26 cellular contexts compared by ENCODE assay signal in genomic region chr11:57015679-57016078, GRCh38. TPM values are rescaled to one million over a fixed set of nuclear protein-coding genes. Genes with fewer than 3 reads are reported as not detected.
DNase-seq lines count a peak whose midpoint lies in the region; ATAC-seq, FAIRE-seq and TF ChIP-seq lines count a peak whose summit lies in the region.
"Had no signal": no experiment of that assay in that cellular context is flagged by ENCODE, and none has a peak within 500 bp of the region (broad histone marks: within the 10 kb centered on the region; RNA-seq: fewer than 3 reads in every experiment).

No MANE protein-coding gene starts in this region.

- H3K27ac ChIP-seq in HepG2 (ENCODE audit: extremely low read length, insufficient read depth, low read length) = no peak overlapping the region
- H3K27ac ChIP-seq in right lobe of liver = no peak overlapping the region
- H3K27ac ChIP-seq in K562 (ENCODE audit: extremely low read depth, low read depth, low read length) = no peak overlapping the region
- H3K27ac ChIP-seq: 22Rv1, BLaER1 had no signal

- no peaks in the 10 kb centered on the region for H3K27me3 ChIP-seq in HepG2 (ENCODE audit: control insufficient read depth in 1 of 2, insufficient read depth in 2 of 2, low read length in 2 of 2)
- no peaks in the 10 kb centered on the region for H3K27me3 ChIP-seq in right lobe of liver
- no peaks in the 10 kb centered on the region for H3K27me3 ChIP-seq in K562 (ENCODE audit: control insufficient read depth in 2 of 2, insufficient read depth in 2 of 2, low read length in 2 of 2)
- H3K27me3 ChIP-seq: BE2C, BLaER1 had no signal

- no peaks in the 10 kb centered on the region for H3K27me3 Mint-ChIP-seq in activated CD4-positive, alpha-beta T cell treated with anti-CD3 and anti-CD28 coated beads, Interleukin-2, amount 10 ng/mL, durations not matched to agents 24 days and 14 days
- H3K27me3 Mint-ChIP-seq: CD4-positive, alpha-beta memory T cell; CD4-positive, CD25-positive, alpha-beta regulatory T cell; CD8-positive, alpha-beta memory T cell had no signal

- CTCF ChIA-PET in HepG2 (lab: Yijun Ruan, JAX; ENCODE audit: low intra/inter-chr PET ratio, low total read pairs) (no interaction called here), K562 (lab: Yijun Ruan, JAX; ENCODE audit: low intra/inter-chr PET ratio) (no interaction called here)

- POLR2A ChIA-PET in HepG2 (lab: Yijun Ruan, JAX) (no interaction called here), K562 (lab: Yijun Ruan, JAX) (no interaction called here)

- H4K20me1 ChIP-seq in HepG2 (ENCODE audit: insufficient read depth, low read length) (no peaks in the 10 kb centered on the region), K562 (replicated peaks; ENCODE audit: control insufficient read depth, insufficient read depth, low read length) (no peaks in the 10 kb centered on the region)
- H4K20me1 ChIP-seq: BLaER1 had no signal

- no peak for DNase-seq in HepG2 (ENCODE audit: low spot score)
- DNase-seq in right lobe of liver = no peak
- DNase-seq in K562 (ENCODE audit: extremely low read depth in 1 of 4, low spot score in 3 of 4) = no peak
- no peak for DNase-seq in activated CD4-positive, alpha-beta T cell treated with anti-CD3 and anti-CD28 coated beads, Interleukin-2, amount 10 ng/mL, durations not matched to agents 24 days and 14 days
- no peak for DNase-seq in stimulated activated CD4-positive, alpha-beta T cell treated with anti-CD3 and anti-CD28 coated beads, Interleukin-1b, Interleukin-23, amount 100 ng/mL, for 48 hours
- DNase-seq: ACHN; BE2C; C1 segment of cervical spinal cord; CD4-positive, alpha-beta memory T cell; CD4-positive, CD25-positive, alpha-beta regulatory T cell; CD8-positive, alpha-beta memory T cell; COR-L47; DMS 273 treated with DMSO at 0.1 percent for 48 hours; DMS153; DMS53; DMS79 treated with DMSO at 0.1 percent for 48 hours; GF-D8 had no signal

- no peaks in the 10 kb centered on the region for H3K36me3 Mint-ChIP-seq in activated CD4-positive, alpha-beta T cell treated with anti-CD3 and anti-CD28 coated beads, Interleukin-2, amount 10 ng/mL, durations not matched to agents 24 days and 14 days (ENCODE audit: low read depth)
- H3K36me3 Mint-ChIP-seq: CD14-positive monocyte; CD4-positive, alpha-beta memory T cell; CD4-positive, CD25-positive, alpha-beta regulatory T cell; CD8-positive, alpha-beta memory T cell had no signal

- no peak overlapping the region for H3K27ac Mint-ChIP-seq in activated CD4-positive, alpha-beta T cell treated with anti-CD3 and anti-CD28 coated beads, Interleukin-2, amount 10 ng/mL, durations not matched to agents 24 days and 14 days
- H3K27ac Mint-ChIP-seq: CD14-positive monocyte; CD4-positive, alpha-beta memory T cell; CD4-positive, CD25-positive, alpha-beta regulatory T cell; CD8-positive, alpha-beta memory T cell had no signal

- TF ChIP-seq POLR2A in HepG2 (IDR thresholded peaks at IDR 0.05; ENCODE audit: insufficient read depth in 1 of 2, low read depth in 2 of 2, low read length in 2 of 2) (no peak), right lobe of liver (IDR thresholded peaks at IDR 0.05) (no peak), K562 (conservative IDR thresholded peaks at IDR 0.05) (no peak)

- no peaks in the 10 kb centered on the region for H3K36me3 ChIP-seq in HepG2 (replicated peaks in 1 of 2; ENCODE audit: control insufficient read depth in 1 of 2, insufficient read depth in 2 of 2, low read length in 2 of 2)
- H3K36me3 ChIP-seq in right lobe of liver = no peaks in the 10 kb centered on the region
- no peaks in the 10 kb centered on the region for H3K36me3 ChIP-seq in K562 (ENCODE audit: control insufficient read depth, insufficient read depth, low read length)
- H3K36me3 ChIP-seq: BE2C, BLaER1 had no signal

- FAIRE-seq in HepG2 (lab: Jason Lieb, UNC) (no peak), K562 (lab: Jason Lieb, UNC) (no peak)
- FAIRE-seq: G401.6, GM12891, GM19239 had no signal

- no peaks in the 10 kb centered on the region for H3K9me1 ChIP-seq in K562 (ENCODE audit: control insufficient read depth, insufficient read depth, low read length)

- H3K4me2 ChIP-seq in HepG2 (ENCODE audit: low read depth, low read length) (no peak overlapping the region), K562 (ENCODE audit: insufficient read depth, low read length) (no peak overlapping the region)
- H3K4me2 ChIP-seq: BLaER1 had no signal

- H3K4me1 Mint-ChIP-seq in activated CD4-positive, alpha-beta T cell treated with anti-CD3 and anti-CD28 coated beads, Interleukin-2, amount 10 ng/mL, durations not matched to agents 24 days and 14 days = no peaks in the 10 kb centered on the region
- H3K4me1 Mint-ChIP-seq: CD14-positive monocyte; CD4-positive, alpha-beta memory T cell; CD4-positive, CD25-positive, alpha-beta regulatory T cell; CD8-positive, alpha-beta memory T cell had no signal

- ATAC-seq in HepG2 = no peak
- ATAC-seq in right lobe of liver = no peak
- ATAC-seq in K562 = no peak

- no peak overlapping the region for H3K9ac ChIP-seq in HepG2 (ENCODE audit: insufficient read depth, low read depth, low read length)
- no peak overlapping the region for H3K9ac ChIP-seq in K562 (ENCODE audit: insufficient read depth in 1 of 2, low read depth in 2 of 2, low read length in 2 of 2)
- H3K9ac ChIP-seq: BLaER1 had no signal

- intact Hi-C loops in HepG2 (cut with micrococcal nuclease; ENCODE audit: unreplicated experiment) (no loop called here), right lobe of liver (cut with DNase I) (no loop called here), K562 (cut with micrococcal nuclease) (no loop called here)
- intact Hi-C loops in activated CD4-positive, alpha-beta T cell treated with anti-CD3 and anti-CD28 coated beads, Interleukin-2, amount 10 ng/mL, durations not matched to agents 24 days and 14 days (cut with micrococcal nuclease) = no loop called here

- BruUV-seq in HepG2 (replicated peaks; lab: Mats Ljungman, UMichigan) (no TSS peak), K562 (replicated peaks; lab: Mats Ljungman, UMichigan) (no TSS peak)

- H2AFZ ChIP-seq in HepG2 (ENCODE audit: low read length) = no peak overlapping the region
- no peak overlapping the region for H2AFZ ChIP-seq in K562 (ENCODE audit: low read depth, low read length)

- TF ChIP-seq RAD21 in HepG2 (CRISPR knock-in tag; IDR thresholded peaks at IDR 0.05) (no peak), K562 (CRISPR knock-in tag; conservative IDR thresholded peaks at IDR 0.05 in 1 of 2, IDR thresholded peaks at IDR 0.05 in 1 of 2) (no peak)

- TF ChIP-seq CTCF in HepG2 (CRISPR knock-in tag; IDR thresholded peaks at IDR 0.05) = no peak
- TF ChIP-seq CTCF in right lobe of liver (IDR thresholded peaks at IDR 0.05) = no peak
- TF ChIP-seq CTCF in K562 (IDR thresholded peaks at IDR 0.05 in 2 of 3, conservative IDR thresholded peaks at IDR 0.05 in 1 of 3; ENCODE audit: insufficient read depth in 2 of 3, low read depth in 1 of 3, low read length in 3 of 3) = no peak

- no peaks in the 10 kb centered on the region for H3K4me1 ChIP-seq in HepG2 (ENCODE audit: insufficient read depth, low read length)
- H3K4me1 ChIP-seq in right lobe of liver = no peaks in the 10 kb centered on the region
- H3K4me1 ChIP-seq in K562 (replicated peaks in 1 of 2; ENCODE audit: control insufficient read depth in 2 of 2, insufficient read depth in 2 of 2, low read length in 2 of 2) = no peaks in the 10 kb centered on the region
- H3K4me1 ChIP-seq: BE2C, BLaER1 had no signal

- H3K4me3 ChIP-seq in HepG2 (replicated peaks in 1 of 3; ENCODE audit: insufficient read depth in 1 of 3, low read depth in 2 of 3, low read length in 3 of 3) (no peak overlapping the region), right lobe of liver (no peak overlapping the region), K562 (no peak overlapping the region)
- H3K4me3 ChIP-seq: BLaER1 had no signal

- in situ Hi-C loops in HepG2 (cut with HindIII; ENCODE audit: extremely low pct_ligation_motif_present, low pct_unique_long_range_greater_than_20kb) = no loop called here
- in situ Hi-C loops in K562 (cut with MboI) = no loop called here

- H3K79me2 ChIP-seq in HepG2 (ENCODE audit: insufficient read depth, low read length) (no peaks in the 10 kb centered on the region), K562 (ENCODE audit: control insufficient read depth, insufficient read depth, low read length) (no peaks in the 10 kb centered on the region)

- H3K4me3 Mint-ChIP-seq in activated CD4-positive, alpha-beta T cell treated with anti-CD3 and anti-CD28 coated beads, Interleukin-2, amount 10 ng/mL, durations not matched to agents 24 days and 14 days = no peak overlapping the region
- H3K4me3 Mint-ChIP-seq: CD14-positive monocyte; CD4-positive, alpha-beta memory T cell; CD4-positive, CD25-positive, alpha-beta regulatory T cell; CD8-positive, alpha-beta memory T cell had no signal

- H3K9me3 ChIP-seq in HepG2 (ENCODE audit: low read length) = no peaks in the 10 kb centered on the region
- H3K9me3 ChIP-seq in right lobe of liver = no peaks in the 10 kb centered on the region
- no peaks in the 10 kb centered on the region for H3K9me3 ChIP-seq in K562 (replicated peaks; ENCODE audit: control insufficient read depth, insufficient read depth, low read depth, low read length)
- H3K9me3 ChIP-seq: BE2C, BLaER1 had no signal

- WGBS in HepG2 (ENCODE audit: low lambda C conversion rate) = 0% methylated on average over 2 of the region's 2 CpGs
- WGBS in right lobe of liver (ENCODE audit: insufficient coverage, low coverage, low lambda C conversion rate, missing lambda C conversion rate) = 31% methylated on average over 2 of the region's 2 CpGs
- WGBS in K562 (ENCODE audit: insufficient coverage, low coverage, missing lambda C conversion rate) = 0% methylated on average over 2 of the region's 2 CpGs

- TF ChIP-seq EP300 in HepG2 (IDR thresholded peaks at IDR 0.05; ENCODE audit: low read depth in 2 of 2, low read length in 2 of 2) (no peak), HepG2 (CRISPR knock-in tag; IDR thresholded peaks at IDR 0.05; ENCODE audit: borderline replicate concordance) (no peak), K562 (IDR thresholded peaks at IDR 0.05; ENCODE audit: low read length) (no peak)

- no peaks in the 10 kb centered on the region for H3K9me3 Mint-ChIP-seq in activated CD4-positive, alpha-beta T cell treated with anti-CD3 and anti-CD28 coated beads, Interleukin-2, amount 10 ng/mL, durations not matched to agents 24 days and 14 days

RNA-seq across cellular contexts. Expression of gene OR5AK2, which starts 27.0 kb away (rescaled TPM):
- not detected in 2 replicates for total RNA-seq in HepG2 (2016; rRNA removed; fragmentation: Illumina TruSeq; extraction: Trizol)
- not detected in 2 replicates for total RNA-seq in HepG2 (2016; cell fraction: cytosol; rRNA removed; fragmentation: Illumina TruSeq; extraction: Trizol; ENCODE audit: low read depth)
- total RNA-seq in HepG2 (2016; cell fraction: insoluble cytoplasmic fraction; rRNA removed; fragmentation: Illumina TruSeq; extraction: Trizol) = not detected in 2 replicates
- total RNA-seq in HepG2 (2016; cell fraction: membrane; rRNA removed; fragmentation: Illumina TruSeq; extraction: Trizol) = not detected in 2 replicates
- not detected in 2 replicates for total RNA-seq in HepG2 (2016; cell fraction: nucleus; rRNA removed; fragmentation: Illumina TruSeq; extraction: Trizol)
- not detected in 2 replicates for polyA plus RNA-seq in HepG2 (2011; rRNA removed)
- not detected in 2 replicates for polyA plus RNA-seq in HepG2 (2011; cell fraction: cytosol; rRNA removed)
- polyA plus RNA-seq in HepG2 (2011; cell fraction: nucleus; rRNA removed) = not detected in 2 replicates
- polyA plus RNA-seq in HepG2 (2012) = not detected in 2 replicates
- not detected in 2 replicates for polyA plus RNA-seq in HepG2 (2016; cell fraction: cytosol; fragmentation: Illumina TruSeq; extraction: Trizol; ENCODE audit: low read depth)
- polyA plus RNA-seq in HepG2 (2016; cell fraction: insoluble cytoplasmic fraction; fragmentation: Illumina TruSeq; extraction: Trizol; ENCODE audit: low read depth) = not detected in 2 replicates
- polyA plus RNA-seq in HepG2 (2016; cell fraction: membrane; fragmentation: Illumina TruSeq; extraction: Trizol; ENCODE audit: low read depth) = not detected in 2 replicates
- not detected in 2 replicates for polyA plus RNA-seq in HepG2 (2016; cell fraction: nucleus; fragmentation: Illumina TruSeq; extraction: Trizol; ENCODE audit: insufficient read depth, low read depth)
- polyA minus RNA-seq in HepG2 (2011; rRNA and poly(A)+ RNA removed; ENCODE audit: low replicate concordance) = not detected in 2 replicates
- polyA minus RNA-seq in HepG2 (2011; cell fraction: cytosol; rRNA and poly(A)+ RNA removed) = not detected in 2 replicates
- polyA minus RNA-seq in HepG2 (2011; cell fraction: nucleus; rRNA and poly(A)+ RNA removed) = not detected in 2 replicates
- total RNA-seq in right lobe of liver = not detected
- total RNA-seq in K562 (2011; cell fraction: chromatin; rRNA removed; ENCODE audit: low replicate concordance) = not detected in 2 replicates
- not detected in 2 replicates for total RNA-seq in K562 (2011; cell fraction: nucleolus; rRNA removed)
- not detected in 2 replicates for total RNA-seq in K562 (2011; cell fraction: nucleoplasm; rRNA removed)
- not detected in 2 replicates for total RNA-seq in K562 (2014; rRNA removed)
- not detected in 2 replicates for total RNA-seq in K562 (2014; rRNA removed; fragmentation: Illumina TruSeq; extraction: Trizol)
- total RNA-seq in K562 (2015; rRNA removed; fragmentation: Illumina TruSeq; extraction: Trizol) = not detected in 2 replicates
- not detected in 2 replicates for total RNA-seq in K562 (2021)
- polyA plus RNA-seq in K562 (2011; rRNA removed) = not detected in 2 replicates
- polyA plus RNA-seq in K562 (2011; cell fraction: cytosol; rRNA removed) = not detected in 2 replicates
- not detected in 2 replicates for polyA plus RNA-seq in K562 (2011; cell fraction: nucleus; rRNA removed)
- not detected in 2 replicates for polyA plus RNA-seq in K562 (2012)
- polyA plus RNA-seq in K562 (2014; fragmentation: Illumina TruSeq; extraction: Trizol) = not detected in 2 replicates
- not detected for polyA plus RNA-seq in K562 (2014; fragmentation: Nextera tagmentation; extraction: Ambion mirVana)
- polyA plus RNA-seq in K562 (2014; rRNA removed) = not detected in 2 replicates
- polyA minus RNA-seq in K562 (2011; rRNA and poly(A)+ RNA removed) = not detected in 2 replicates
- polyA minus RNA-seq in K562 (2011; cell fraction: cytosol; rRNA and poly(A)+ RNA removed) = not detected in 2 replicates
- polyA minus RNA-seq in K562 (2011; cell fraction: nucleus; rRNA and poly(A)+ RNA removed) = not detected in 2 replicates
- not detected in 2 replicates for total RNA-seq in activated CD4-positive, alpha-beta T cell treated with anti-CD3 and anti-CD28 coated beads, Interleukin-2, amount 10 ng/mL, durations not matched to agents 24 days and 14 days
- total RNA-seq: A172; A673; CD4-positive, alpha-beta memory T cell; CD4-positive, CD25-positive, alpha-beta regulatory T cell; CD8-positive, alpha-beta memory T cell had no signal
- polyA plus RNA-seq: AG04450; CD14-positive monocyte; CD4-positive, alpha-beta memory T cell; CD4-positive, CD25-positive, alpha-beta regulatory T cell; CD8-positive, alpha-beta memory T cell had no signal

Comparison
In these comparisons a context has a peak if more than half of its experiments do, and no peak if none do; other contexts are left out.
1. Of the 241 proteins assayed by ChIP-seq in both HepG2 and K562: peak only in HepG2: none; only in K562: MAFG; in both: MAFF and MAFK; in neither: 238.